ENCODE assay signal across 15 cellular contexts in the genomic region with DNA sequence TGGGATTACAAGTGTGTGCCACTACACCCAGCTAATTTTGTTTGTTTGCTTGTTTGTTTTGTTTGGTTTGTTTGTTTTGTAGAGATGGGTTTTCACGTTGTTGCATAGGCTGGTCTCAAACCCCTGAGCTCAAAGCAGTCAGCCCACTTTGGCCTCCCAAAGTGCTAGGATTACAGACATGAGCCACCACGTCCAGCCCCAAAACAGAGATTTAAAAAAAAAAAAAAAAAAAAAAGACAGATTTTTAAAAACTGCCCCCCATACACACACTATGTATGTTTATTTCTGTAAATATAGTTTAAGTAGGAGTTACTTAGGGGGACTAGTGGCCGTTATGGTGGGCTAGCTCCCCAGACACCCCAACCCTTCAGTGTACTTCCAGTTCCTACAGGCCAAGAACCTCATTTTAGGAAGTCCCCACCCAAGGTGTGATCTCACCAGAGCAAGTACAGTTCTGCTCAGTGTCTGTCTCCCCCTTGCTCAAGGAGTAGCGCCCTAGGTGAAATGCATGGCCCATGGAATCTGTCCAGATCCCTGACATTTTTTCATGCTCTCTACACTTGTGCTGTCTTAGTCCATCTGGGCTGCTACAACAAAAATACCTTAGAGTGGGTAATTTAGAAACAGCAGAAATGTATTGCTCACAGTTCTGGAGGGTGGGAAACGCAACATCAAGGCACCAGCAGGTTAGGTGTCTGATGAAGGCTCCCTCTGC. TPM values are rescaled to one million over a fixed set of nuclear protein-coding genes. Genes with fewer than 3 reads are reported as not detected.
DNase-seq lines count a peak whose midpoint lies in the region; ATAC-seq and TF ChIP-seq lines count a peak whose summit lies in the region.
"Had no signal": no experiment of that assay in that cellular context is flagged by ENCODE, and none has a peak within 500 bp of the region (broad histone marks: within the 10 kb centered on the region; RNA-seq: fewer than 3 reads in every experiment).

No MANE protein-coding gene starts in this region.

- DNase-seq in T-helper 1 cell (no peak), body of pancreas (peak in 1 of 4 donors; percentile 41), mesothelial cell of epicardium (ENCODE audit: low spot score in 2 of 2, unreplicated experiment in 2 of 2) (no peak), thyroid gland (no peak), NOMO-1 treated with dmso at 0.1 percent for 144 hours (lab: John Stamatoyannopoulos, UW; ENCODE audit: unreplicated experiment) (no peak), omental fat pad (ENCODE audit: low spot score) (no peak)
- DNase-seq in effector memory CD8-positive, alpha-beta T cell: no peak
- DNase-seq: activated CD8-positive, alpha-beta memory T cell treated with anti-CD3 and anti-CD28 coated beads, Interleukin-2, amount 50 U/mL, for 4 hours; effector CD4-positive, alpha-beta T cell; heart left ventricle; NCI-H1048; NCI-H446 had no signal

- H3K36me3 ChIP-seq in body of pancreas (replicated peaks in 1 of 2; ENCODE audit: insufficient read depth in 1 of 2, low read depth in 2 of 2) (no peaks in the 10 kb centered on the region), thyroid gland (no peaks in the 10 kb centered on the region)

- H3K4me3 ChIP-seq in body of pancreas: no peak overlapping the region
- no peak overlapping the region for H3K4me3 ChIP-seq in thyroid gland (replicated peaks in 1 of 3)
- H3K4me3 ChIP-seq: A549, GM12878, heart left ventricle had no signal

- TF ChIP-seq POLR2A in body of pancreas (IDR thresholded peaks at IDR 0.05) (no peak), thyroid gland (IDR thresholded peaks at IDR 0.05) (no peak)

- peaks cover 2% of the 10 kb centered on the region for H3K36me3 Mint-ChIP-seq in T-helper 1 cell treated with Interleukin-12 subunit alpha and Interleukin-12 subunit beta and Interleukin-4 antibody, amounts not matched to agents 30 μg/mL and 1 μg/mL, for 36 hours (ENCODE audit: low read depth)
- no peaks in the 10 kb centered on the region for H3K36me3 Mint-ChIP-seq in mesothelial cell of epicardium
- peaks cover 5% of the 10 kb centered on the region for H3K36me3 Mint-ChIP-seq in effector memory CD8-positive, alpha-beta T cell (ENCODE audit: insufficient read depth)

- ATAC-seq in body of pancreas (no peak), omental fat pad (ENCODE audit: low FRiP score) (no peak)
- no peak for ATAC-seq in effector memory CD8-positive, alpha-beta T cell (replicated peaks)
- ATAC-seq: A549, GM12878, heart left ventricle had no signal

- H3K4me3 Mint-ChIP-seq in T-helper 1 cell treated with Interleukin-12 subunit alpha and Interleukin-12 subunit beta and Interleukin-4 antibody, amounts not matched to agents 30 μg/mL and 1 μg/mL, for 36 hours: peak overlapping the region; percentile 67
- H3K4me3 Mint-ChIP-seq in mesothelial cell of epicardium: no peak overlapping the region
- peak overlapping the region in 1 of 2 donors; percentile 42 for H3K4me3 Mint-ChIP-seq in effector memory CD8-positive, alpha-beta T cell

- H3K9me3 ChIP-seq in body of pancreas (no peaks in the 10 kb centered on the region), thyroid gland (no peaks in the 10 kb centered on the region)
- H3K9me3 ChIP-seq: A549, heart left ventricle had no signal

- TF ChIP-seq CTCF in body of pancreas (IDR thresholded peaks at IDR 0.05): peak in 1 of 7 experiments; percentile 2
- TF ChIP-seq CTCF in mesothelial cell of epicardium (IDR thresholded peaks at IDR 0.05; ENCODE audit: unreplicated experiment): no peak
- TF ChIP-seq CTCF in thyroid gland (IDR thresholded peaks at IDR 0.05): no peak
- no peak for TF ChIP-seq CTCF in omental fat pad (IDR thresholded peaks at IDR 0.05)

- H3K27me3 ChIP-seq in body of pancreas (no peaks in the 10 kb centered on the region), thyroid gland (no peaks in the 10 kb centered on the region)
- H3K27me3 ChIP-seq: heart left ventricle had no signal

- H3K9me3 Mint-ChIP-seq in T-helper 1 cell treated with Interleukin-12 subunit alpha and Interleukin-12 subunit beta and Interleukin-4 antibody, amounts not matched to agents 30 μg/mL and 1 μg/mL, for 36 hours: no peaks in the 10 kb centered on the region
- H3K9me3 Mint-ChIP-seq in mesothelial cell of epicardium: no peaks in the 10 kb centered on the region
- no peaks in the 10 kb centered on the region for H3K9me3 Mint-ChIP-seq in effector memory CD8-positive, alpha-beta T cell

- intact Hi-C loops in body of pancreas (cut with DNase I): no loop called here
- intact Hi-C loops in thyroid gland (cut with DNase I): no loop called here

- H3K27ac ChIP-seq in body of pancreas (peak overlapping the region; percentile 97 to 99 (median 98)), thyroid gland (peak overlapping the region; percentile 90 to 98 (median 97))

- no peak overlapping the region for H3K27ac Mint-ChIP-seq in T-helper 1 cell treated with Interleukin-12 subunit alpha and Interleukin-12 subunit beta and Interleukin-4 antibody, amounts not matched to agents 30 μg/mL and 1 μg/mL, for 36 hours
- peak overlapping the region; percentile 96 for H3K27ac Mint-ChIP-seq in mesothelial cell of epicardium
- H3K27ac Mint-ChIP-seq in effector memory CD8-positive, alpha-beta T cell: peak overlapping the region in 1 of 2 donors; percentile 99

- H3K4me1 Mint-ChIP-seq in T-helper 1 cell treated with Interleukin-12 subunit alpha and Interleukin-12 subunit beta and Interleukin-4 antibody, amounts not matched to agents 30 μg/mL and 1 μg/mL, for 36 hours (ENCODE audit: low read depth): peaks cover 39% of the 10 kb centered on the region
- H3K4me1 Mint-ChIP-seq in mesothelial cell of epicardium: peaks cover 79% of the 10 kb centered on the region
- peaks cover 34 to 40% of the 10 kb centered on the region in 2 donors for H3K4me1 Mint-ChIP-seq in effector memory CD8-positive, alpha-beta T cell (ENCODE audit: low read depth in 2 of 2)

- no peaks in the 10 kb centered on the region for H3K27me3 Mint-ChIP-seq in T-helper 1 cell treated with Interleukin-12 subunit alpha and Interleukin-12 subunit beta and Interleukin-4 antibody, amounts not matched to agents 30 μg/mL and 1 μg/mL, for 36 hours (ENCODE audit: low read depth)
- H3K27me3 Mint-ChIP-seq in mesothelial cell of epicardium (ENCODE audit: low read depth): no peaks in the 10 kb centered on the region
- no peaks in the 10 kb centered on the region for H3K27me3 Mint-ChIP-seq in effector memory CD8-positive, alpha-beta T cell

- peaks cover 89% of the 10 kb centered on the region for H3K4me1 ChIP-seq in body of pancreas
- peaks cover 83 to 88% of the 10 kb centered on the region in 2 donors for H3K4me1 ChIP-seq in thyroid gland

- 33 to 34% methylated on average over 5 of the region's 5 CpGs for WGBS in body of pancreas, 2 donors
- WGBS in thyroid gland, 2 donors: 59 to 64% methylated on average over 5 of the region's 5 CpGs

RNA-seq across cellular contexts. Expression of a gene that starts 1.6 kb away (rescaled TPM):
- total RNA-seq in body of pancreas: 100 to 1,000 TPM; 125 to 148 TPM
- 74.9 to 82.6 TPM (median 80.7 TPM) in 3 replicates for total RNA-seq in mesothelial cell of epicardium
- total RNA-seq in thyroid gland: 100 to 1,000 TPM; 272 to 341 (median 287) TPM
- total RNA-seq in omental fat pad: 100 to 1,000 TPM; 190 to 689 (median 399) TPM

RNA-seq across cellular contexts. Expression of a gene that starts 23.6 kb away (rescaled TPM):
- total RNA-seq in body of pancreas: 10 to 100 TPM; 17.1 to 21.3 TPM
- total RNA-seq in mesothelial cell of epicardium: 63.2 to 70.4 TPM (median 69.5 TPM) in 3 replicates
- total RNA-seq in thyroid gland: 100 to 1,000 TPM in 1 of 4 donors, 10 to 100 TPM in 3; 57.0 to 110 (median 81.8) TPM
- 10 to 100 TPM; 25.5 to 38.0 (median 31.3) TPM for total RNA-seq in omental fat pad

RNA-seq across cellular contexts. Expression of a gene that starts 23.9 kb away (rescaled TPM):
- total RNA-seq in body of pancreas (100 to 1,000 TPM in 1 of 2 donors, 10 to 100 TPM in 1; 61.5 to 114 TPM), mesothelial cell of epicardium (66.6 to 67.2 TPM (median 67.1 TPM) in 3 replicates), thyroid gland (100 to 1,000 TPM in 3 of 4 donors, 10 to 100 TPM in 1; 86.9 to 175 (median 121) TPM), omental fat pad (100 to 1,000 TPM; 122 to 165 (median 140) TPM)

RNA-seq across cellular contexts. Expression of a gene that starts 33.1 kb away (rescaled TPM):
- total RNA-seq in body of pancreas: 10 to 100 TPM in 1 of 2 donors, 1 to 10 TPM in 1; 3.1 to 90.3 TPM
- total RNA-seq in mesothelial cell of epicardium: 0.55 to 0.93 TPM (median 0.78 TPM) in 3 replicates
- 1 to 10 TPM in 2 of 4 donors, under 1 TPM in 2; 0.63 to 2.1 (median 1.4) TPM for total RNA-seq in thyroid gland
- 10 to 100 TPM; 24.7 to 74.2 (median 59.1) TPM for total RNA-seq in omental fat pad
